1 cellular context compared by ENCODE assay signal in the genomic region with DNA sequence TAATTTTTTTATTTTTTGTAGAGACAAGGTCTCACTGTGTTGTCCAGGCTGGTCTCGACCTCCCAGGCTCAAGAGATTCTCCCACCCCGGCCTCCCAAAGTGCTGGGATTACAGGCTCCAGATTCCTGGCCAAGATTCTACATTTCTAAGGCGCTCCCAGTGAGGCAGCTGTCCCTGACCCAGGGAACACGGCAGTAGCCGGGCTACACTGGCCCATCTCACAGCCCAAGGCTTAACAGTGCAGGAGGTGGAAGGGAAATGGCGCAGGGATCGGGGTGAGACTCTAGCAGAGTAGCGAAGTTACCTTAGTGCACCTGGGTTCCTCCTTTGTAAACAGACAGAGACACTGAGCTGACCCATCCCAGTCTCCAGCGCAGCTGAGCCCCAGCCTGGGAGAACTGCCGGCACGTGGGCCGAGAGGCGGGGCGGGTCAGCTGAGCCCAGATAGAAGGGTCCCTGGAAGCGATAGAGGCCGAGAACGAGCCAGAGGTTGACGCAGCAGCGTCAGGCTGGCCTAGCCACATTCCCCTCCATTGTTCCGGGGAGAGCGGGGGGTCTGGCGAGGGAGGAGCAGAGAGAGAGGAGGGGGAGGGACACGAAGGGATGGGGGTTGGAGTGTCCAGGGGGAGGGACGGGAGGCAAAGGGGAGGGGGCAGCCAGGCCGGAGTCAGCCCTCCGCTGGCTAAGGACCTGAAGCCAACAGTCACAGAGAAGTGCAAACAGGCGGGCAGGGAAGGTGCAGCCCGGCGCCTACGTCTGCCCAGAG.
TF ChIP-seq lines count a peak whose summit lies in the region.

No MANE protein-coding gene starts in this region.

TF ChIP-seq in WTC11, 78 proteins besides CTCF, POLR2A, EP300 and RAD21 (continued from another document and continues in another):
- no peak for TF ChIP-seq ZNF532 (CRISPR knock-in tag; IDR thresholded peaks at IDR 0.05; ENCODE audit: borderline replicate concordance)
- TF ChIP-seq E2F5 (CRISPR knock-in tag; IDR thresholded peaks at IDR 0.05), result no peak
- TF ChIP-seq HMGA2 (CRISPR knock-in tag; IDR thresholded peaks at IDR 0.05), result no peak
- no peak for TF ChIP-seq RORB (CRISPR knock-in tag; IDR thresholded peaks at IDR 0.05)
- TF ChIP-seq CREB1 (CRISPR knock-in tag; IDR thresholded peaks at IDR 0.05), result no peak
- peak; percentile 43; the same call in 1 of the 2 replicates for TF ChIP-seq SMAD3 (CRISPR knock-in tag; IDR thresholded peaks at IDR 0.05; ENCODE audit: borderline replicate concordance)
- TF ChIP-seq ZNF671 (CRISPR knock-in tag; IDR thresholded peaks at IDR 0.05), result no peak
- TF ChIP-seq, protein P1, sequence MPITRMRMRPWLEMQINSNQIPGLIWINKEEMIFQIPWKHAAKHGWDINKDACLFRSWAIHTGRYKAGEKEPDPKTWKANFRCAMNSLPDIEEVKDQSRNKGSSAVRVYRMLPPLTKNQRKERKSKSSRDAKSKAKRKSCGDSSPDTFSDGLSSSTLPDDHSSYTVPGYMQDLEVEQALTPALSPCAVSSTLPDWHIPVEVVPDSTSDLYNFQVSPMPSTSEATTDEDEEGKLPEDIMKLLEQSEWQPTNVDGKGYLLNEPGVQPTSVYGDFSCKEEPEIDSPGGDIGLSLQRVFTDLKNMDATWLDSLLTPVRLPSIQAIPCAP (CRISPR knock-in tag; IDR thresholded peaks at IDR 0.05), result no peak
- TF ChIP-seq, protein P2, sequence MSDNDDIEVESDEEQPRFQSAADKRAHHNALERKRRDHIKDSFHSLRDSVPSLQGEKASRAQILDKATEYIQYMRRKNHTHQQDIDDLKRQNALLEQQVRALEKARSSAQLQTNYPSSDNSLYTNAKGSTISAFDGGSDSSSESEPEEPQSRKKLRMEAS (CRISPR knock-in tag; IDR thresholded peaks at IDR 0.05), result peak; percentile 96
- peak; percentile 88 for TF ChIP-seq ETV6 (CRISPR knock-in tag; IDR thresholded peaks at IDR 0.05)
- TF ChIP-seq, protein P3, sequence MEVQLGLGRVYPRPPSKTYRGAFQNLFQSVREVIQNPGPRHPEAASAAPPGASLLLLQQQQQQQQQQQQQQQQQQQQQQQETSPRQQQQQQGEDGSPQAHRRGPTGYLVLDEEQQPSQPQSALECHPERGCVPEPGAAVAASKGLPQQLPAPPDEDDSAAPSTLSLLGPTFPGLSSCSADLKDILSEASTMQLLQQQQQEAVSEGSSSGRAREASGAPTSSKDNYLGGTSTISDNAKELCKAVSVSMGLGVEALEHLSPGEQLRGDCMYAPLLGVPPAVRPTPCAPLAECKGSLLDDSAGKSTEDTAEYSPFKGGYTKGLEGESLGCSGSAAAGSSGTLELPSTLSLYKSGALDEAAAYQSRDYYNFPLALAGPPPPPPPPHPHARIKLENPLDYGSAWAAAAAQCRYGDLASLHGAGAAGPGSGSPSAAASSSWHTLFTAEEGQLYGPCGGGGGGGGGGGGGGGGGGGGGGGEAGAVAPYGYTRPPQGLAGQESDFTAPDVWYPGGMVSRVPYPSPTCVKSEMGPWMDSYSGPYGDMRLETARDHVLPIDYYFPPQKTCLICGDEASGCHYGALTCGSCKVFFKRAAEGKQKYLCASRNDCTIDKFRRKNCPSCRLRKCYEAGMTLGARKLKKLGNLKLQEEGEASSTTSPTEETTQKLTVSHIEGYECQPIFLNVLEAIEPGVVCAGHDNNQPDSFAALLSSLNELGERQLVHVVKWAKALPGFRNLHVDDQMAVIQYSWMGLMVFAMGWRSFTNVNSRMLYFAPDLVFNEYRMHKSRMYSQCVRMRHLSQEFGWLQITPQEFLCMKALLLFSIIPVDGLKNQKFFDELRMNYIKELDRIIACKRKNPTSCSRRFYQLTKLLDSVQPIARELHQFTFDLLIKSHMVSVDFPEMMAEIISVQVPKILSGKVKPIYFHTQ (CRISPR knock-in tag; IDR thresholded peaks at IDR 0.05), result no peak
- no peak for TF ChIP-seq ERG (CRISPR knock-in tag; IDR thresholded peaks at IDR 0.05)
- TF ChIP-seq FOXJ3 (CRISPR knock-in tag; IDR thresholded peaks at IDR 0.05; ENCODE audit: borderline replicate concordance), result no peak
- no peak for TF ChIP-seq E2F1 (CRISPR knock-in tag; IDR thresholded peaks at IDR 0.05)
- TF ChIP-seq TEAD1 (CRISPR knock-in tag; IDR thresholded peaks at IDR 0.05), result peak; percentile 92; the same call in 1 of the 2 replicates
- no peak for TF ChIP-seq ELF4 (CRISPR knock-in tag; IDR thresholded peaks at IDR 0.05; ENCODE audit: low read depth)
- TF ChIP-seq, protein P4, sequence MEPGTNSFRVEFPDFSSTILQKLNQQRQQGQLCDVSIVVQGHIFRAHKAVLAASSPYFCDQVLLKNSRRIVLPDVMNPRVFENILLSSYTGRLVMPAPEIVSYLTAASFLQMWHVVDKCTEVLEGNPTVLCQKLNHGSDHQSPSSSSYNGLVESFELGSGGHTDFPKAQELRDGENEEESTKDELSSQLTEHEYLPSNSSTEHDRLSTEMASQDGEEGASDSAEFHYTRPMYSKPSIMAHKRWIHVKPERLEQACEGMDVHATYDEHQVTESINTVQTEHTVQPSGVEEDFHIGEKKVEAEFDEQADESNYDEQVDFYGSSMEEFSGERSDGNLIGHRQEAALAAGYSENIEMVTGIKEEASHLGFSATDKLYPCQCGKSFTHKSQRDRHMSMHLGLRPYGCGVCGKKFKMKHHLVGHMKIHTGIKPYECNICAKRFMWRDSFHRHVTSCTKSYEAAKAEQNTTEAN (CRISPR knock-in tag; IDR thresholded peaks at IDR 0.05), result no peak
- TF ChIP-seq, protein P5, sequence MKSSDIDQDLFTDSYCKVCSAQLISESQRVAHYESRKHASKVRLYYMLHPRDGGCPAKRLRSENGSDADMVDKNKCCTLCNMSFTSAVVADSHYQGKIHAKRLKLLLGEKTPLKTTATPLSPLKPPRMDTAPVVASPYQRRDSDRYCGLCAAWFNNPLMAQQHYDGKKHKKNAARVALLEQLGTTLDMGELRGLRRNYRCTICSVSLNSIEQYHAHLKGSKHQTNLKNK (CRISPR knock-in tag; IDR thresholded peaks at IDR 0.05), result no peak
- no peak for TF ChIP-seq NR1H2 (CRISPR knock-in tag; IDR thresholded peaks at IDR 0.05)
- TF ChIP-seq SOX15 (CRISPR knock-in tag; IDR thresholded peaks at IDR 0.05), result no peak
- TF ChIP-seq ZNF416 (CRISPR knock-in tag; IDR thresholded peaks at IDR 0.05), result no peak
- TF ChIP-seq, protein P6, sequence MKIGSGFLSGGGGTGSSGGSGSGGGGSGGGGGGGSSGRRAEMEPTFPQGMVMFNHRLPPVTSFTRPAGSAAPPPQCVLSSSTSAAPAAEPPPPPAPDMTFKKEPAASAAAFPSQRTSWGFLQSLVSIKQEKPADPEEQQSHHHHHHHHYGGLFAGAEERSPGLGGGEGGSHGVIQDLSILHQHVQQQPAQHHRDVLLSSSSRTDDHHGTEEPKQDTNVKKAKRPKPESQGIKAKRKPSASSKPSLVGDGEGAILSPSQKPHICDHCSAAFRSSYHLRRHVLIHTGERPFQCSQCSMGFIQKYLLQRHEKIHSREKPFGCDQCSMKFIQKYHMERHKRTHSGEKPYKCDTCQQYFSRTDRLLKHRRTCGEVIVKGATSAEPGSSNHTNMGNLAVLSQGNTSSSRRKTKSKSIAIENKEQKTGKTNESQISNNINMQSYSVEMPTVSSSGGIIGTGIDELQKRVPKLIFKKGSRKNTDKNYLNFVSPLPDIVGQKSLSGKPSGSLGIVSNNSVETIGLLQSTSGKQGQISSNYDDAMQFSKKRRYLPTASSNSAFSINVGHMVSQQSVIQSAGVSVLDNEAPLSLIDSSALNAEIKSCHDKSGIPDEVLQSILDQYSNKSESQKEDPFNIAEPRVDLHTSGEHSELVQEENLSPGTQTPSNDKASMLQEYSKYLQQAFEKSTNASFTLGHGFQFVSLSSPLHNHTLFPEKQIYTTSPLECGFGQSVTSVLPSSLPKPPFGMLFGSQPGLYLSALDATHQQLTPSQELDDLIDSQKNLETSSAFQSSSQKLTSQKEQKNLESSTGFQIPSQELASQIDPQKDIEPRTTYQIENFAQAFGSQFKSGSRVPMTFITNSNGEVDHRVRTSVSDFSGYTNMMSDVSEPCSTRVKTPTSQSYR (CRISPR knock-in tag; IDR thresholded peaks at IDR 0.05), result no peak; the same call in 1 of the 2 replicates
- TF ChIP-seq ZBTB21 (CRISPR knock-in tag; IDR thresholded peaks at IDR 0.05; ENCODE audit: borderline replicate concordance), result 0 out of 2 replicates have a peak, but pooled peaks have one; percentile 86
- TF ChIP-seq, protein P7, sequence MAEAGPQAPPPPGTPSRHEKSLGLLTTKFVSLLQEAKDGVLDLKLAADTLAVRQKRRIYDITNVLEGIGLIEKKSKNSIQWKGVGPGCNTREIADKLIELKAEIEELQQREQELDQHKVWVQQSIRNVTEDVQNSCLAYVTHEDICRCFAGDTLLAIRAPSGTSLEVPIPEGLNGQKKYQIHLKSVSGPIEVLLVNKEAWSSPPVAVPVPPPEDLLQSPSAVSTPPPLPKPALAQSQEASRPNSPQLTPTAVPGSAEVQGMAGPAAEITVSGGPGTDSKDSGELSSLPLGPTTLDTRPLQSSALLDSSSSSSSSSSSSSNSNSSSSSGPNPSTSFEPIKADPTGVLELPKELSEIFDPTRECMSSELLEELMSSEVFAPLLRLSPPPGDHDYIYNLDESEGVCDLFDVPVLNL (CRISPR knock-in tag; IDR thresholded peaks at IDR 0.05; ENCODE audit: borderline replicate concordance, low read depth), result no peak
- no peak for TF ChIP-seq JAZF1 (CRISPR knock-in tag; IDR thresholded peaks at IDR 0.05)
- no peak for TF ChIP-seq MLX (CRISPR knock-in tag; IDR thresholded peaks at IDR 0.05)
- TF ChIP-seq SMAD4 (CRISPR knock-in tag; IDR thresholded peaks at IDR 0.05), result no peak
- no peak for TF ChIP-seq RELA (CRISPR knock-in tag; IDR thresholded peaks at IDR 0.05; ENCODE audit: borderline replicate concordance)
- no peak for TF ChIP-seq ESRRA (CRISPR knock-in tag; IDR thresholded peaks at IDR 0.05; ENCODE audit: borderline replicate concordance)
- peak; percentile 63 for TF ChIP-seq GABPB1 (CRISPR knock-in tag; IDR thresholded peaks at IDR 0.05)
- TF ChIP-seq GTF2I (CRISPR knock-in tag; conservative IDR thresholded peaks at IDR 0.05), result peak; percentile 90; the same call in 1 of the 2 replicates
- no peak for TF ChIP-seq PRRX2 (CRISPR knock-in tag; IDR thresholded peaks at IDR 0.05)
- TF ChIP-seq ZNF219 (CRISPR knock-in tag; IDR thresholded peaks at IDR 0.05; ENCODE audit: borderline replicate concordance), result no peak
- no peak for TF ChIP-seq NFYB (CRISPR knock-in tag; conservative IDR thresholded peaks at IDR 0.05; ENCODE audit: low read depth)
- peak; percentile 48; the same call in 1 of the 2 replicates for TF ChIP-seq ZNF232 (CRISPR knock-in tag; IDR thresholded peaks at IDR 0.05)
- no peak for TF ChIP-seq ZNF263 (CRISPR knock-in tag; IDR thresholded peaks at IDR 0.05; ENCODE audit: low read depth)
- TF ChIP-seq ZNF396 (CRISPR knock-in tag; IDR thresholded peaks at IDR 0.05; ENCODE audit: borderline replicate concordance), result no peak
- TF ChIP-seq CBFB (CRISPR knock-in tag; IDR thresholded peaks at IDR 0.05; ENCODE audit: low read depth), result no peak
